In genomic region chr5:180540050-180540694, GRCh38 we compare ENCODE assay signal across 14 cellular contexts. TPM values are rescaled to one million over a fixed set of nuclear protein-coding genes. Genes with fewer than 3 reads are reported as not detected.
A peak's percentile ranks its signal among the peaks of the same experiment; 100 is the strongest.
DNase-seq lines count a peak whose midpoint lies in the region; ATAC-seq and TF ChIP-seq lines count a peak whose summit lies in the region.
"Had no signal": no experiment of that assay in that cellular context is flagged by ENCODE, and none has a peak within 500 bp of the region (broad histone marks: within the 10 kb centered on the region; RNA-seq: fewer than 3 reads in every experiment).

No MANE protein-coding gene starts in this region.

- ATAC-seq in GM19351 (IDR thresholded peaks at IDR 0.05; ENCODE audit: unreplicated experiment) (peak; percentile 97), HG02885 (IDR thresholded peaks at IDR 0.05; ENCODE audit: poor library complexity, unreplicated experiment) (peak; percentile 76), HG03575 (IDR thresholded peaks at IDR 0.05; ENCODE audit: extremely low read depth, insufficient number of reproducible peaks, low FRiP score, unreplicated experiment) (peak; percentile 87), sciatic nerve (no peak)
- ATAC-seq: right cardiac atrium had no signal

- intact Hi-C loops in sciatic nerve (cut with DNase I), result no loop called here

- no peak overlapping the region for H3K27ac ChIP-seq in caudate nucleus (ENCODE audit: low read depth, low read length)
- H3K27ac ChIP-seq: ascending aorta had no signal

- in situ Hi-C loops in GM13976 (cut with MboI; ENCODE audit: low sequenced_read_pairs, unreplicated experiment), result no loop called here

- peak; percentile 50 for DNase-seq in GM13976 (ENCODE audit: low spot score)
- DNase-seq in sciatic nerve (ENCODE audit: low spot score), result no peak
- no peak for DNase-seq in NCI-H510A treated with DMSO at 0.1 percent for 48 hours (lab: John Stamatoyannopoulos, UW)
- no peak for DNase-seq in caudate nucleus (lab: John Stamatoyannopoulos, UW)
- DNase-seq in superior temporal gyrus (ENCODE audit: extremely low spot score), result no peak
- DNase-seq: activated CD4-positive, alpha-beta T cell treated with anti-CD3 and anti-CD28 coated beads, Interleukin-2, amount 50 U/mL, for 48 hours; BE2C; HFFc6; right cardiac atrium had no signal

- no peak for TF ChIP-seq CTCF in GM13976 (IDR thresholded peaks at IDR 0.05; ENCODE audit: borderline replicate concordance, control extremely low read depth, extremely low read depth, insufficient read depth, missing control alignments)

RNA-seq across cellular contexts. Expression of gene CNOT6, which starts 46.0 kb away (rescaled TPM):
- total RNA-seq in sciatic nerve, result 31.9 TPM

RNA-seq across cellular contexts. Expression of gene SCGB3A1, which starts 51.1 kb away (rescaled TPM):
- not detected for total RNA-seq in sciatic nerve
- total RNA-seq: ascending aorta, HFFc6, M059J, right cardiac atrium had no signal
